ENCODE assay signal across 1 cellular context in genomic region chr19:55158848-55159793, GRCh38.
TF ChIP-seq lines count a peak whose summit lies in the region.

No MANE protein-coding gene starts in this region.

TF ChIP-seq in K562, 482 proteins besides CTCF, POLR2A, EP300 and RAD21 (continued from another document and continues in another):
- TF ChIP-seq ZBTB2 (IDR thresholded peaks at IDR 0.05), result peak; percentile 70; the same call in 1 of the 2 replicates
- no peak for TF ChIP-seq IRF2 (CRISPR knock-in tag; IDR thresholded peaks at IDR 0.05)
- no peak for TF ChIP-seq PBX2 (CRISPR knock-in tag; IDR thresholded peaks at IDR 0.05; ENCODE audit: low read depth)
- TF ChIP-seq PBX2 (tag; conservative IDR thresholded peaks at IDR 0.05; ENCODE audit: low read depth), result no peak
- no peak for TF ChIP-seq NBN (IDR thresholded peaks at IDR 0.05; ENCODE audit: low read depth)
- no peak for TF ChIP-seq HMG20A (CRISPR knock-in tag; conservative IDR thresholded peaks at IDR 0.05)
- peak; percentile 93 for TF ChIP-seq FOSL1 (tag; conservative IDR thresholded peaks at IDR 0.05)
- TF ChIP-seq FOXA1 (IDR thresholded peaks at IDR 0.05; ENCODE audit: borderline replicate concordance), result no peak
- peak; percentile 100 for TF ChIP-seq JUND (IDR thresholded peaks at IDR 0.05; ENCODE audit: borderline replicate concordance, low read depth, low read length)
- TF ChIP-seq JUND (tag; IDR thresholded peaks at IDR 0.05; ENCODE audit: borderline replicate concordance, low read depth, low read length), result peak; percentile 97; the same call in 2 of the 3 replicates
- no peak for TF ChIP-seq ESRRA (IDR thresholded peaks at IDR 0.05; ENCODE audit: borderline replicate concordance, low read depth)
- TF ChIP-seq STAT5B (CRISPR knock-in tag; IDR thresholded peaks at IDR 0.05), result no peak
- TF ChIP-seq NCOA4 (IDR thresholded peaks at IDR 0.05; ENCODE audit: partially characterized antibody), result no peak
- TF ChIP-seq ARHGAP35 (IDR thresholded peaks at IDR 0.05; ENCODE audit: partially characterized antibody), result no peak
- TF ChIP-seq XRCC4 (IDR thresholded peaks at IDR 0.05; ENCODE audit: extremely low read depth, insufficient read depth, insufficient read length), result no peak
- TF ChIP-seq FIP1L1 (IDR thresholded peaks at IDR 0.05; ENCODE audit: low read depth, low read length, poor library complexity, severe bottlenecking), result no peak
- TF ChIP-seq ZBTB49 (CRISPR knock-in tag; IDR thresholded peaks at IDR 0.05; ENCODE audit: borderline replicate concordance), result no peak
- no peak for TF ChIP-seq ZNF639 (CRISPR knock-in tag; conservative IDR thresholded peaks at IDR 0.05 in 1 of 2, IDR thresholded peaks at IDR 0.05 in 1 of 2)
- no peak for TF ChIP-seq SRSF9 (IDR thresholded peaks at IDR 0.05; ENCODE audit: borderline replicate concordance, low read depth, low read length)
- 0 out of 2 replicates have a peak, but pooled peaks have one; percentile 50 for TF ChIP-seq STAT6 (CRISPR knock-in tag; IDR thresholded peaks at IDR 0.05)
- peak; percentile 36; the same call in 1 of the 2 replicates for TF ChIP-seq ELF1 (tag; IDR thresholded peaks at IDR 0.05)
- peak; percentile 89 for TF ChIP-seq HDAC2 (IDR thresholded peaks at IDR 0.05)
- TF ChIP-seq NR2C1 (IDR thresholded peaks at IDR 0.05), result no peak
- TF ChIP-seq NR2C1 (tag; IDR thresholded peaks at IDR 0.05), result peak; percentile 37; the same call in 1 of the 2 replicates
- no peak for TF ChIP-seq ZNF583 (CRISPR knock-in tag; IDR thresholded peaks at IDR 0.05)
- TF ChIP-seq MYNN (IDR thresholded peaks at IDR 0.05), result no peak; the same call in 1 of the 2 replicates
- TF ChIP-seq MYNN (CRISPR knock-in tag; IDR thresholded peaks at IDR 0.05), result no peak
- peak; percentile 38 for TF ChIP-seq MYC (IDR thresholded peaks at IDR 0.05; ENCODE audit: low read depth, low read length)
- no peak; the same call in 1 of the 2 replicates for TF ChIP-seq MYC (CRISPR knock-in tag; IDR thresholded peaks at IDR 0.05; ENCODE audit: borderline replicate concordance, low read depth)
- peak; percentile 96 for TF ChIP-seq ZC3H4 (CRISPR knock-in tag; IDR thresholded peaks at IDR 0.05; ENCODE audit: borderline replicate concordance)
- TF ChIP-seq DLX4 (CRISPR knock-in tag; IDR thresholded peaks at IDR 0.05), result no peak
- TF ChIP-seq TFAP4 (CRISPR knock-in tag; IDR thresholded peaks at IDR 0.05; ENCODE audit: borderline replicate concordance), result peak; percentile 96
- TF ChIP-seq ZNF354B (CRISPR knock-in tag; IDR thresholded peaks at IDR 0.05), result no peak
- TF ChIP-seq ATF1 (CRISPR knock-in tag; IDR thresholded peaks at IDR 0.05), result no peak
- 0 out of 2 replicates have a peak, but pooled peaks have one; percentile 39 for TF ChIP-seq ATF1 (tag; IDR thresholded peaks at IDR 0.05)
- no peak for TF ChIP-seq ZNF384 (IDR thresholded peaks at IDR 0.05; ENCODE audit: low read depth, low read length)
- TF ChIP-seq SUPT5H (IDR thresholded peaks at IDR 0.05), result peak; percentile 38; the same call in 1 of the 2 replicates
- TF ChIP-seq GATA2 (CRISPR knock-in tag; IDR thresholded peaks at IDR 0.05), result 0 out of 2 replicates have a peak, but pooled peaks have one; percentile 38
- no peak for TF ChIP-seq UBTF (IDR thresholded peaks at IDR 0.05; ENCODE audit: borderline replicate concordance in 1 of 2, low read depth in 2 of 2, low read length in 2 of 2)
- no peak for TF ChIP-seq ZNF668 (CRISPR knock-in tag; IDR thresholded peaks at IDR 0.05)
- no peak for TF ChIP-seq ZFP36 (IDR thresholded peaks at IDR 0.05; ENCODE audit: low read depth, low read length, partially characterized antibody)
- TF ChIP-seq ZNF780A (CRISPR knock-in tag; IDR thresholded peaks at IDR 0.05), result no peak
- TF ChIP-seq MNT (conservative IDR thresholded peaks at IDR 0.05), result peak in 1 of 2 experiments; percentile 46; a peak in 2 of 4 replicates
- TF ChIP-seq HMBOX1 (IDR thresholded peaks at IDR 0.05), result peak; percentile 48; the same call in 1 of the 2 replicates
- TF ChIP-seq ZNF311 (CRISPR knock-in tag; IDR thresholded peaks at IDR 0.05), result no peak
- TF ChIP-seq TARDBP (IDR thresholded peaks at IDR 0.05), result 0 out of 2 replicates have a peak, but pooled peaks have one; percentile 24
- peak; percentile 100 for TF ChIP-seq JUN (IDR thresholded peaks at IDR 0.05; ENCODE audit: borderline replicate concordance, low read depth, low read length)
- TF ChIP-seq JUN (CRISPR knock-in tag; IDR thresholded peaks at IDR 0.05; ENCODE audit: borderline replicate concordance), result peak; percentile 100
